In genomic region chr12:112303004-112303403, GRCh38 we compare ENCODE assay signal across 9 cellular contexts.
DNase-seq lines count a peak whose midpoint lies in the region; ATAC-seq and TF ChIP-seq lines count a peak whose summit lies in the region.
"Had no signal": no experiment of that assay in that cellular context is flagged by ENCODE, and none has a peak within 500 bp of the region (broad histone marks: within the 10 kb centered on the region; RNA-seq: fewer than 3 reads in every experiment).

No MANE protein-coding gene starts in this region.

- DNase-seq in GM03348 (ENCODE audit: low spot score): peak; percentile 46
- DNase-seq in NCI-H226: peak; percentile 90
- peak; percentile 44 for DNase-seq in activated naive CD4-positive, alpha-beta T cell treated with anti-CD3 and anti-CD28 coated beads, Interleukin-2, amount 10 ng/mL, durations not matched to agents 7 days and 5 days
- DNase-seq in natural killer cell: no peak
- no peak for DNase-seq in SHP77 (lab: John Stamatoyannopoulos, UW)
- DNase-seq in NCI-H187 (lab: John Stamatoyannopoulos, UW): no peak
- DNase-seq in NCI-H774 (lab: John Stamatoyannopoulos, UW): no peak

- CTCF ChIA-PET in activated naive CD4-positive, alpha-beta T cell treated with anti-CD3 and anti-CD28 coated beads, Interleukin-2, amount 10 ng/mL, durations not matched to agents 7 days and 5 days (lab: Charles Lee): interaction anchor here (1.7 kb wide), 1 partner anchor 59 kb away, joined by 3 read pairs; no protein-coding TSS in a partner anchor

- H3K27me3 Mint-ChIP-seq in activated naive CD4-positive, alpha-beta T cell treated with anti-CD3 and anti-CD28 coated beads, Interleukin-2, amount 10 ng/mL, durations not matched to agents 7 days and 5 days: no peaks in the 10 kb centered on the region
- H3K27me3 Mint-ChIP-seq in natural killer cell (ENCODE audit: low read depth in 2 of 2): no peaks in the 10 kb centered on the region
- H3K27me3 Mint-ChIP-seq: IgD-negative memory B cell had no signal

- peaks cover 7% of the 10 kb centered on the region for H3K4me1 Mint-ChIP-seq in activated naive CD4-positive, alpha-beta T cell treated with anti-CD3 and anti-CD28 coated beads, Interleukin-2, amount 10 ng/mL, durations not matched to agents 7 days and 5 days
- peaks cover 8 to 10% of the 10 kb centered on the region in 2 donors for H3K4me1 Mint-ChIP-seq in natural killer cell

- TF ChIP-seq CTCF in natural killer cell (IDR thresholded peaks at IDR 0.05): no peak

- no peak overlapping the region for H3K4me3 Mint-ChIP-seq in activated naive CD4-positive, alpha-beta T cell treated with anti-CD3 and anti-CD28 coated beads, Interleukin-2, amount 10 ng/mL, durations not matched to agents 7 days and 5 days
- H3K4me3 Mint-ChIP-seq in natural killer cell: no peak overlapping the region

- peak overlapping the region; percentile 28 for H3K27ac Mint-ChIP-seq in activated naive CD4-positive, alpha-beta T cell treated with anti-CD3 and anti-CD28 coated beads, Interleukin-2, amount 10 ng/mL, durations not matched to agents 7 days and 5 days
- H3K27ac Mint-ChIP-seq in natural killer cell: peak overlapping the region; percentile 70 to 87
- H3K27ac Mint-ChIP-seq: IgD-negative memory B cell had no signal

- no peaks in the 10 kb centered on the region for H3K9me3 Mint-ChIP-seq in activated naive CD4-positive, alpha-beta T cell treated with anti-CD3 and anti-CD28 coated beads, Interleukin-2, amount 10 ng/mL, durations not matched to agents 7 days and 5 days
- H3K9me3 Mint-ChIP-seq in natural killer cell: no peaks in the 10 kb centered on the region
- H3K9me3 Mint-ChIP-seq: IgD-negative memory B cell had no signal

- H3K36me3 Mint-ChIP-seq in activated naive CD4-positive, alpha-beta T cell treated with anti-CD3 and anti-CD28 coated beads, Interleukin-2, amount 10 ng/mL, durations not matched to agents 7 days and 5 days: peaks cover 22% of the 10 kb centered on the region
- peaks cover 22% of the 10 kb centered on the region for H3K36me3 Mint-ChIP-seq in natural killer cell

- intact Hi-C loops in natural killer cell (cut with micrococcal nuclease): no loop called here

- ATAC-seq in GM21737 (IDR thresholded peaks at IDR 0.05; ENCODE audit: unreplicated experiment): peak; percentile 98
- ATAC-seq in natural killer cell: peak; percentile 86 to 97 (median 95)

Comparison
In these comparisons a context has a peak if more than half of its experiments do, and no peak if none do; other contexts are left out.
1. DNase-seq: peak in GM03348 (single experiment), NCI-H226 (single experiment) and activated naive CD4-positive, alpha-beta T cell treated with anti-CD3 and anti-CD28 coated beads, Interleukin-2, amount 10 ng/mL, durations not matched to agents 7 days and 5 days (single experiment); none in natural killer cell (single experiment), SHP77 (0 of 2), NCI-H187 (0 of 2) and NCI-H774 (single experiment).